In the genomic region with DNA sequence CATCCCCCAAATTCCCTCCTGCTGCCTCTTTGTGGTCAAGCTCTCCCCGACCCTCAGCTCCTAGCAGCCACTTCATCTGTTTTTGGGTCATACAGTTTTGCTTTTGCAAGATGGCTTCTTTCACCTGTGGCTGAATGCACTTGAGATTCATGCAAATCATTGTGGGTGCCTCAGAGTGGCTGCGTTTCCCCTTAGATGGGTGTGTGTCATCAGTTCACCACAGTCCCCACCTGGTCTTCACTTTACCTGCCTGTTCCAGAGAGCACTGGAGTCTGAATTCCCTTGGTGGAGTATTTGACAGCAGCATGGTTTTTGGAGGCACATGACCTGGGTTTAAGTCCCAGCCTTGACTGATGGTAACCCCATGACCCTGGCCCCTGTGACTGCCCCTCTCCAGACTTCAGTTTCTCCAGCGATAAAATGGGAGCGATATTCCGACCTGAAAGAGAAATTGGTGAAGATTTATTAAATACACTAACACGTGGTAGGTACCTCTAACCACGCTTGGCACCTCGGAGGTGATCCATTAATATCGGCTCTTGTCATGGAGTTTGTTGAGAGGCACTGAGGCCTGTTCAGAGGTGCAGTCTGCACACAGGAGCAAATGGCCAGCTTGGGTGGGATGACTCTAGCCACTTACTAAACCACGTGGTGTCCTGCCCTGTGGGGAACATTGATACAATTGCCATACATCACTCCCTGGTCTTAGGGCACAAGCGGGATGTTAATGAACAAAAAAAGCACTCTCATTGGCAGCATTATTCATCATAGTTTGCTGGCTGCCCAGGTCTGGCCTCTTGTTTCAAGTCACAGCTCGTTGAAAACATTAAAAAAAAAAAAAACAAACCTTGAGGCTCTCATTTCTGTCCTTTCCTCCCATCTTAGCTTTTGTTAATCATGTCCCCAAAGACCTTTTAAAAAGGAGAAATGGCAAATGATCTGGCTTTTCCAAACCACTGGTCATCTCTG, we compare ENCODE assay signal across 20 cellular contexts.
"Had no signal": no experiment of that assay in that cellular context is flagged by ENCODE, and none has a peak within 500 bp of the region (broad histone marks: within the 10 kb centered on the region; RNA-seq: fewer than 3 reads in every experiment).

No MANE protein-coding gene starts in this region.

- H3K4me3 Mint-ChIP-seq: activated T-cell treated with anti-CD3 and anti-CD28 coated beads, Interleukin-2, amount 50 U/mL, for 24 hours; natural killer cell; stimulated activated naive B cell treated with anti-CD40 and anti-IgM and Interleukin-4, amounts not matched to agents 10 μg/mL and 1 μg/mL and 100 μg/mL, for 72 hours had no signal

- H3K9me3 ChIP-seq: heart left ventricle, prostate gland, spleen, upper lobe of left lung had no signal

- H3K4me3 ChIP-seq: heart left ventricle, prostate gland, spleen, upper lobe of left lung had no signal

- H3K4me1 Mint-ChIP-seq: natural killer cell had no signal

- H3K27me3 ChIP-seq: brain microvascular endothelial cell, upper lobe of left lung had no signal

- H3K4me1 ChIP-seq: heart left ventricle, prostate gland, upper lobe of left lung had no signal

- H3K9me3 Mint-ChIP-seq: activated naive CD4-positive, alpha-beta T cell treated with anti-CD3 and anti-CD28 coated beads, Interleukin-2, amount 50 U/mL, for 72 hours; activated T-cell treated with anti-CD3 and anti-CD28 coated beads, Interleukin-2, amount 50 U/mL, for 24 hours; natural killer cell had no signal

- H3K27ac ChIP-seq: brain microvascular endothelial cell, heart left ventricle, prostate gland, spleen, upper lobe of left lung had no signal

- H3K36me3 ChIP-seq: brain microvascular endothelial cell, heart left ventricle, prostate gland, spleen, upper lobe of left lung had no signal

- ATAC-seq: activated naive CD4-positive, alpha-beta T cell treated with anti-CD3 and anti-CD28 coated beads, Interleukin-2, amount 50 U/mL, for 72 hours; heart left ventricle; left ventricle myocardium superior; natural killer cell; sciatic nerve had no signal

- H3K27ac Mint-ChIP-seq: activated naive CD4-positive, alpha-beta T cell treated with anti-CD3 and anti-CD28 coated beads, Interleukin-2, amount 50 U/mL, for 72 hours; activated T-cell treated with anti-CD3 and anti-CD28 coated beads, Interleukin-2, amount 50 U/mL, for 24 hours; natural killer cell; stimulated activated naive B cell treated with anti-CD40 and anti-IgM and Interleukin-4, amounts not matched to agents 10 μg/mL and 1 μg/mL and 100 μg/mL, for 72 hours had no signal

- H3K36me3 Mint-ChIP-seq: activated naive CD4-positive, alpha-beta T cell treated with anti-CD3 and anti-CD28 coated beads, Interleukin-2, amount 50 U/mL, for 72 hours; natural killer cell; stimulated activated naive B cell treated with anti-CD40 and anti-IgM and Interleukin-4, amounts not matched to agents 10 μg/mL and 1 μg/mL and 100 μg/mL, for 72 hours had no signal

- DNase-seq: activated CD4-positive, alpha-beta T cell treated with anti-CD3 and anti-CD28 coated beads, Interleukin-2, amount 50 U/mL, for 1 hour; activated CD4-positive, CD25-positive, alpha-beta regulatory T cell; activated effector memory CD4-positive, alpha-beta T cell treated with anti-CD3 and anti-CD28 coated beads, Interleukin-2, amount 50 U/mL, for 16 hours; activated T-cell treated with anti-CD3 and anti-CD28 coated beads, Interleukin-2, amount 50 U/mL, for 24 hours; amniotic stem cell; heart left ventricle; left ventricle myocardium superior; midbrain; natural killer cell; occipital lobe; spleen; stimulated activated CD4-positive, alpha-beta T cell treated with anti-CD3 and anti-CD28 coated beads, Interleukin-1b, Interleukin-23, amount 100 ng/mL, for 48 hours; stimulated activated naive B cell treated with anti-CD40 and anti-IgM and Interleukin-4, amounts not matched to agents 10 μg/mL and 1 μg/mL and 100 μg/mL, for 72 hours; substantia nigra; T-helper 2 cell had no signal
